In genomic region chr1:147117109-147117508, GRCh38 we compare ENCODE assay signal across 33 cellular contexts.
"Had no signal": no experiment of that assay in that cellular context is flagged by ENCODE, and none has a peak within 500 bp of the region (broad histone marks: within the 10 kb centered on the region; RNA-seq: fewer than 3 reads in every experiment).

No MANE protein-coding gene starts in this region.

- DNase-seq: activated B cell treated with CpG ODN at 0.5 μM for 24 hours; activated CD4-positive, alpha-beta memory T cell treated with anti-CD3 and anti-CD28 coated beads for 36 hours; activated CD4-positive, alpha-beta T cell treated with anti-CD3 and anti-CD28 coated beads for 4 hours; activated CD4-positive, alpha-beta T cell treated with anti-CD3 and anti-CD28 coated beads, Interleukin-2, amount 10 ng/mL, durations not matched to agents 24 days and 14 days; activated CD4-positive, alpha-beta T cell treated with anti-CD3 and anti-CD28 coated beads, Interleukin-2, amount 50 U/mL, for 1 hour; activated CD4-positive, alpha-beta T cell treated with anti-CD3 and anti-CD28 coated beads, Interleukin-2, amount 50 U/mL, for 4 hours; activated CD4-positive, CD25-positive, alpha-beta regulatory T cell treated with anti-CD3 and anti-CD28 coated beads, Interleukin-2, amount 50 U/mL, for 72 hours; activated CD8-positive, alpha-beta memory T cell treated with anti-CD3 and anti-CD28 coated beads, Interleukin-2, amount 50 U/mL, for 4 hours; activated CD8-positive, alpha-beta T cell treated with anti-CD3 and anti-CD28 coated beads for 36 hours; activated effector memory CD4-positive, alpha-beta T cell treated with anti-CD3 and anti-CD28 coated beads, Interleukin-2, amount 50 U/mL, for 16 hours; activated gamma-delta T cell treated with Interleukin-2 at 50 U/mL for 16 hours; activated naive CD4-positive, alpha-beta T cell; activated naive CD4-positive, alpha-beta T cell treated with anti-CD3 and anti-CD28 coated beads for 36 hours; activated naive CD4-positive, alpha-beta T cell treated with anti-CD3 and anti-CD28 coated beads, Interleukin-2, amount 50 U/mL, for 16 hours; activated naive CD8-positive, alpha-beta T cell treated with anti-CD3 and anti-CD28 coated beads, Interleukin-2, amount 10 ng/mL, durations not matched to agents 7 days and 5 days; activated naive CD8-positive, alpha-beta T cell treated with anti-CD3 and anti-CD28 coated beads, Interleukin-2, amount 50 U/mL, for 24 hours; activated T-cell treated with anti-CD3 and anti-CD28 coated beads for 4 hours; activated T-cell treated with anti-CD3 and anti-CD28 coated beads, Interleukin-2, amount 50 U/mL, for 1 hour; activated T-cell treated with anti-CD3 and anti-CD28 coated beads, Interleukin-2, amount 50 U/mL, for 4 hours; activated T-cell treated with anti-CD3 and anti-CD28 coated beads, Interleukin-2, amount 50 U/mL, for 72 hours; amygdala; anterior cingulate cortex; caudate nucleus; SW 1271; T-helper 1 cell; T-helper 2 cell; T-helper 9 cell had no signal

- H3K9me3 ChIP-seq: ascending aorta had no signal

- ATAC-seq: activated CD8-positive, alpha-beta T cell treated with anti-CD3 and anti-CD28 coated beads for 36 hours; activated naive CD8-positive, alpha-beta T cell treated with anti-CD3 and anti-CD28 coated beads, Interleukin-2, amount 50 U/mL, for 24 hours; activated T-cell treated with anti-CD3 and anti-CD28 coated beads, Interleukin-2, amount 50 U/mL, for 4 hours; activated T-cell treated with anti-CD3 and anti-CD28 coated beads, Interleukin-2, amount 50 U/mL, for 72 hours; activated T-helper 17 cell treated with anti-CD3 and anti-CD28 coated beads, Interleukin-2, amount 50 U/mL, for 72 hours had no signal

- H3K36me3 ChIP-seq: ascending aorta, cardiac muscle cell had no signal

- H3K27ac ChIP-seq: ascending aorta, cardiac muscle cell, VCaP had no signal

- H3K4me1 ChIP-seq: ascending aorta had no signal

- FAIRE-seq: bronchial epithelial cell, TTC549 had no signal

- H3K27me3 ChIP-seq: ascending aorta, cardiac muscle cell had no signal

- H3K4me3 ChIP-seq: ascending aorta, cardiac muscle cell had no signal
